16 cellular contexts compared by ENCODE assay signal in the genomic region with DNA sequence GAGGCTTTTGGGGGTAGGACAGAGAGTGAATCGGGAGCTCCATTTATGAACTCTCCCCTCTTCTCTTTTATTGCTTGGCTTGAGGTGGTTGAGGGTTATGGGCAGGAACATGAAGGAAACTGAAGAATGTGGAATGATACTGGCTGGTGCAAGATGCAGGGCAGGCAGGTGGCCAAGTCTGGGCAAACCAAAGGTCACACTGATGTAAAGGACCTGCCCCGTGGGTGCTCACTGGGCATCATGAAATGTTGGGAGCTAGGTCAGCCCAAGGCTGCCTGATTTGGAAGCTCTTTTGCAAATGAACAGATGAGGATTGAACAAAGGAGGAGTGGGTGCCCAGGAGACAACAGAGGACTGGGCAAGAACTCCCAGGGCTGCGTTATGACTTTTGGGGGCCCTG.
DNase-seq lines count a peak whose midpoint lies in the region; ATAC-seq and TF ChIP-seq lines count a peak whose summit lies in the region.
"Had no signal": no experiment of that assay in that cellular context is flagged by ENCODE, and none has a peak within 500 bp of the region (broad histone marks: within the 10 kb centered on the region; RNA-seq: fewer than 3 reads in every experiment).

No MANE protein-coding gene starts in this region.

- POLR2A ChIA-PET in PC-3 (lab: Charles Lee; ENCODE audit: unreplicated experiment) = no interaction called here

- CTCF ChIA-PET in PC-3 (lab: Charles Lee) = no interaction called here

- WGBS in heart right ventricle, 2 donors = 74 to 75% methylated on average over 3 of the region's 3 CpGs

- BruUV-seq in PC-3 (replicated peaks; lab: Mats Ljungman, UMichigan) = no TSS peak

- H3K36me3 ChIP-seq in heart right ventricle (no peaks in the 10 kb centered on the region), PC-3 (ENCODE audit: low read depth, low read length) (no peaks in the 10 kb centered on the region), left ventricle myocardium inferior (no peaks in the 10 kb centered on the region)
- H3K36me3 ChIP-seq: BE2C had no signal

- TF ChIP-seq CTCF in heart right ventricle (IDR thresholded peaks at IDR 0.05) (no peak), PC-3 (conservative IDR thresholded peaks at IDR 0.05; ENCODE audit: low read depth, low read length) (no peak), left ventricle myocardium inferior (IDR thresholded peaks at IDR 0.05; ENCODE audit: borderline replicate concordance) (no peak), neural crest cell (conservative IDR thresholded peaks at IDR 0.05) (no peak)

- H3K79me2 ChIP-seq in PC-3 (ENCODE audit: low read length) = no peaks in the 10 kb centered on the region

- H4K20me1 ChIP-seq in PC-3 (ENCODE audit: low read length) = no peaks in the 10 kb centered on the region

- peak overlapping the region; percentile 79 for H3K4me2 ChIP-seq in PC-3 (ENCODE audit: low read length)
- H3K4me2 ChIP-seq: A549 had no signal

- H3F3A ChIP-seq in PC-3 (ENCODE audit: low read length, unreplicated experiment) = no peaks in the 10 kb centered on the region

- no peak overlapping the region for H3K9ac ChIP-seq in PC-3 (ENCODE audit: low read length)
- H3K9ac ChIP-seq: GM23248 had no signal

- peaks cover 2% of the 10 kb centered on the region for H3K9me3 Mint-ChIP-seq in neural crest cell
- H3K9me3 Mint-ChIP-seq: CD8-positive, alpha-beta T cell had no signal

- DNase-seq in heart right ventricle (peak in 1 of 2 donors; percentile 11), cardiac septum (ENCODE audit: low spot score) (no peak), PC-3 (peak; percentile 27), left ventricle myocardium inferior (peak; percentile 16), neural crest cell (ENCODE audit: low read depth, low spot score) (no peak), NCI-H2196 treated with DMSO at 0.1 percent for 48 hours (lab: John Stamatoyannopoulos, UW; ENCODE audit: unreplicated experiment) (no peak)
- no peak for DNase-seq in central memory CD4-positive, alpha-beta T cell
- DNase-seq: CD8-positive, alpha-beta T cell; COR-L47 had no signal

- peak overlapping the region; percentile 62 for H3K27ac Mint-ChIP-seq in neural crest cell (ENCODE audit: unreplicated experiment)
- H3K27ac Mint-ChIP-seq: CD8-positive, alpha-beta T cell had no signal

- H3K36me3 Mint-ChIP-seq in neural crest cell (ENCODE audit: low read depth) = peaks cover 4% of the 10 kb centered on the region
- H3K36me3 Mint-ChIP-seq: CD8-positive, alpha-beta T cell had no signal

- H3K9me2 ChIP-seq in PC-3 (replicated peaks; ENCODE audit: low read length) = no peaks in the 10 kb centered on the region

- H3K27me3 Mint-ChIP-seq in neural crest cell (ENCODE audit: low read depth) = no peaks in the 10 kb centered on the region

- H3K4me3 ChIP-seq in heart right ventricle (no peak overlapping the region), PC-3 (ENCODE audit: low read length) (peak overlapping the region; percentile 22; the same call in 1 of the 2 replicates), left ventricle myocardium inferior (no peak overlapping the region)
- H3K4me3 ChIP-seq: A549, GM12878, GM23248 had no signal

- H3K9me3 ChIP-seq in heart right ventricle (no peaks in the 10 kb centered on the region), PC-3 (ENCODE audit: low read length) (no peaks in the 10 kb centered on the region), left ventricle myocardium inferior (replicated peaks) (no peaks in the 10 kb centered on the region)
- H3K9me3 ChIP-seq: A549, BE2C had no signal

- H3K27ac ChIP-seq in heart right ventricle = no peak overlapping the region
- peak overlapping the region; percentile 80 for H3K27ac ChIP-seq in PC-3 (ENCODE audit: low read length)
- no peak overlapping the region for H3K27ac ChIP-seq in left ventricle myocardium inferior (replicated peaks)
- H3K27ac ChIP-seq: A549, C4-2B, GM23248 had no signal

- intact Hi-C loops in heart right ventricle (cut with DNase I) = no loop called here
- intact Hi-C loops in cardiac septum (cut with DNase I) = no loop called here
- intact Hi-C loops in PC-3 (cut with micrococcal nuclease) = no loop called here
- intact Hi-C loops in left ventricle myocardium inferior (cut with micrococcal nuclease) = no loop called here

- H3K27me3 ChIP-seq in heart right ventricle (no peaks in the 10 kb centered on the region), PC-3 (ENCODE audit: low read length) (no peaks in the 10 kb centered on the region), left ventricle myocardium inferior (ENCODE audit: low read depth) (no peaks in the 10 kb centered on the region)
- H3K27me3 ChIP-seq: BE2C had no signal

- ATAC-seq in heart right ventricle = peak in 5 of 8 donors; percentile 38 to 82 (median 57)
- ATAC-seq in PC-3 = 0 out of 2 replicates have a peak, but pooled peaks have one; percentile 19
- ATAC-seq in HG02852 (IDR thresholded peaks at IDR 0.05; ENCODE audit: unreplicated experiment) = no peak
- ATAC-seq: A549; CD8-positive, alpha-beta T cell; GM12878; HCT116 had no signal

- no peak overlapping the region for H3K4me3 Mint-ChIP-seq in neural crest cell
- H3K4me3 Mint-ChIP-seq: CD8-positive, alpha-beta T cell had no signal

- H3K4me1 ChIP-seq in heart right ventricle = peaks cover 0 to 15% (median 0%) of the 10 kb centered on the region in 9 donors
- H3K4me1 ChIP-seq in PC-3 (ENCODE audit: insufficient read depth, low read length) = peaks cover 24% of the 10 kb centered on the region
- peaks cover 9% of the 10 kb centered on the region for H3K4me1 ChIP-seq in left ventricle myocardium inferior
- H3K4me1 ChIP-seq: A549 had no signal

- peaks cover 37% of the 10 kb centered on the region for H3K4me1 Mint-ChIP-seq in neural crest cell

- 0 out of 2 replicates have a peak overlapping the region, but pooled peaks have one; percentile 22 for H2AFZ ChIP-seq in PC-3 (ENCODE audit: low read length)
- H2AFZ ChIP-seq: GM23248 had no signal

Comparison
In these comparisons a context has a peak if more than half of its experiments do, and no peak if none do; other contexts are left out.
1. DNase-seq: peak in PC-3 (single experiment) and left ventricle myocardium inferior (single experiment); none in cardiac septum (single experiment), neural crest cell (single experiment), central memory CD4-positive, alpha-beta T cell (single experiment) and NCI-H2196 treated with DMSO at 0.1 percent for 48 hours (single experiment).